In genomic region chr7:130887182-130888016, GRCh38 we compare ENCODE assay signal across 1 cellular context.
TF ChIP-seq lines count a peak whose summit lies in the region.

No MANE protein-coding gene starts in this region.

TF ChIP-seq in GM23338, 12 proteins besides CTCF, POLR2A, EP300 and RAD21 (continued from another document):
- TF ChIP-seq REST (IDR thresholded peaks at IDR 0.05; ENCODE audit: unreplicated experiment) (no peak), STAT1 (IDR thresholded peaks at IDR 0.05; ENCODE audit: unreplicated experiment) (no peak), ZNF462 (CRISPR knock-in tag; IDR thresholded peaks at IDR 0.05) (no peak), ZNF114 (CRISPR knock-in tag; IDR thresholded peaks at IDR 0.05) (no peak), ZNF331 (CRISPR knock-in tag; IDR thresholded peaks at IDR 0.05; ENCODE audit: low read depth) (no peak), POLR2AphosphoS5 (IDR thresholded peaks at IDR 0.05; ENCODE audit: low read depth) (no peak), EZH2 (IDR thresholded peaks at IDR 0.05; ENCODE audit: low read depth, unreplicated experiment) (no peak), EZH2phosphoT487 (IDR thresholded peaks at IDR 0.05; ENCODE audit: unreplicated experiment) (no peak), CREB1 (CRISPR knock-in tag; IDR thresholded peaks at IDR 0.05; ENCODE audit: low read depth) (no peak), NANOG (IDR thresholded peaks at IDR 0.05; ENCODE audit: borderline replicate concordance) (no peak)
